Comparison of ENCODE assay signal across 1 cellular context in the genomic region with DNA sequence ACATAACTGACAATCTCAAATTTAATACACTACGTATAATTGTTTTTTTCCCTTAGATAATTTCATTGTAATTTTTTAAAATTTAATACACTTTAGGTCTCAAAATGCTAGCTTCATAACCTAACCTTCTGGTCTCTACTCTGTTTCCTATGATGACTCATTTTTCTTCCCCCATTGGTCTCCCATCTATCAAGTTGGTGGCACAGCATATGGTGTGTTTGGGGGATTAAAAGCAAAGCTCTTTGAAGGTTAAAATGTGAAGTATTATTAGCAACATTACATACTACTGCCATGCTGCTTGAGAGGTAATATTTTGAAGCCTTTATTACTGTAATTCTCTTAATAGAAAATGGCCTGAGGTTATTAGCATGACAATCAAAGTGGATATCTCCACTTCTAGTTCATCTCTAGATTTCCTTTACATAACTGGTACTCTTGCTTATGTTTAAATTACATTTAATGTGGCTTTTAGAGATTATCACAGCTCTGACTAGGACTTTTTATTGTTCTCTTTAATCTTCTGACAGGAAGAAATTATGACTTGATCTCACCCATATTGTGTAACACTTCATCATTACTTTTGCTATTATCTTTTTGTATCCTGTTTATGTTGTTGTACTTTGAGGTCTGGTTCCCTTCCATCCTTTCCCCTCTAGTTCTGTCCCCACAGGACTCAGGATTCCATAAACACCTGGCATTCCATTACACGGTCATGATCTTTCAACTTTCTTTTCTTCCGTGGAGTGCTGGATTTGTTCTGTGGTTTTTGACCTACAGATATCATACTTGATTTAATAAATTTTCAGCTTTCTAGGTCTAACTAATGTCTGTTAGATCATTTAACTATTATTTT.
TF ChIP-seq lines count a peak whose summit lies in the region.

No MANE protein-coding gene starts in this region.

TF ChIP-seq in HEK293, 187 proteins besides CTCF, POLR2A, EP300 and RAD21 (continued from another document):
- TF ChIP-seq ZNF433 (tag by site-specific recombination; IDR thresholded peaks at IDR 0.05; ENCODE audit: low read depth) (no peak), HOXA7 (CRISPR knock-in tag; IDR thresholded peaks at IDR 0.05; ENCODE audit: borderline replicate concordance) (no peak)
